Comparison of ENCODE assay signal across 9 cellular contexts in genomic region chr1:92476071-92476607, GRCh38. TPM values are rescaled to one million over a fixed set of nuclear protein-coding genes. Genes with fewer than 3 reads are reported as not detected.
DNase-seq lines count a peak whose midpoint lies in the region; ATAC-seq and TF ChIP-seq lines count a peak whose summit lies in the region.
"Had no signal": no experiment of that assay in that cellular context is flagged by ENCODE, and none has a peak within 500 bp of the region (broad histone marks: within the 10 kb centered on the region; RNA-seq: fewer than 3 reads in every experiment).

No MANE protein-coding gene starts in this region.

- peaks cover 61% of the 10 kb centered on the region for H3K4me1 ChIP-seq in CD8-positive, alpha-beta memory T cell (ENCODE audit: insufficient read depth, low read length)
- peaks cover 3% of the 10 kb centered on the region for H3K4me1 ChIP-seq in testis

- H3K9me3 Mint-ChIP-seq in CD8-positive, alpha-beta memory T cell: no peaks in the 10 kb centered on the region
- no peaks in the 10 kb centered on the region for H3K9me3 Mint-ChIP-seq in activated B cell treated with CpG ODN at 0.5 μM for 24 hours
- no peaks in the 10 kb centered on the region for H3K9me3 Mint-ChIP-seq in immature natural killer cell

- peak overlapping the region in 6 of 7 donors; percentile 15 to 76 (median 64) for H3K4me3 Mint-ChIP-seq in CD8-positive, alpha-beta memory T cell
- no peak overlapping the region for H3K4me3 Mint-ChIP-seq in activated B cell treated with CpG ODN at 0.5 μM for 24 hours
- H3K4me3 Mint-ChIP-seq in immature natural killer cell: peak overlapping the region in 3 of 5 donors; percentile 23 to 49 (median 41)

- 51 to 62% methylated on average over 6 to 11 of the region's 11 CpGs for WGBS in testis, 2 donors

- DNase-seq in CD8-positive, alpha-beta memory T cell: peak; percentile 51 to 86 (median 69)
- DNase-seq in activated B cell treated with CpG ODN at 0.5 μM for 24 hours (no peak), immature natural killer cell (peak in 1 of 3 donors; percentile 9), testis (no peak), substantia nigra (lab: John Stamatoyannopoulos, UW) (no peak), NK-92 (lab: John Stamatoyannopoulos, UW; ENCODE audit: unreplicated experiment) (no peak)

- no peaks in the 10 kb centered on the region for H3K27me3 ChIP-seq in CD8-positive, alpha-beta memory T cell (ENCODE audit: insufficient read depth, low read length, poor library complexity, severe bottlenecking)
- H3K27me3 ChIP-seq in testis: no peaks in the 10 kb centered on the region

- H3K36me3 Mint-ChIP-seq in CD8-positive, alpha-beta memory T cell: peaks cover 11 to 77% (median 16%) of the 10 kb centered on the region in 3 donors
- H3K36me3 Mint-ChIP-seq in activated B cell treated with CpG ODN at 0.5 μM for 24 hours (ENCODE audit: low read depth) (no peaks in the 10 kb centered on the region), immature natural killer cell (peaks cover 16 to 52% (median 26%) of the 10 kb centered on the region in 3 donors)

- peak overlapping the region; percentile 85 to 98 (median 96) for H3K27ac Mint-ChIP-seq in CD8-positive, alpha-beta memory T cell
- H3K27ac Mint-ChIP-seq in activated B cell treated with CpG ODN at 0.5 μM for 24 hours: no peak overlapping the region
- peak overlapping the region; percentile 32 to 84 (median 70) for H3K27ac Mint-ChIP-seq in immature natural killer cell

- TF ChIP-seq POLR2A in testis (IDR thresholded peaks at IDR 0.05): no peak

- POLR2A ChIA-PET in CD8-positive, alpha-beta memory T cell (lab: Charles Lee): interaction anchor here (0.6 to 3.3 kb wide), 2 partner anchors 10 to 11 kb away, joined by 10 to 26 read pairs; partner anchors contain the start of gene GFI1
- POLR2A ChIA-PET in activated B cell treated with CpG ODN at 0.5 μM for 24 hours (lab: Charles Lee): interaction anchor here (1.4 kb wide), 1 partner anchor 9 kb away, joined by 5 read pairs; no protein-coding TSS in a partner anchor

- H3K4me1 Mint-ChIP-seq in CD8-positive, alpha-beta memory T cell: peaks cover 65 to 86% (median 77%) of the 10 kb centered on the region in 3 donors
- H3K4me1 Mint-ChIP-seq in activated B cell treated with CpG ODN at 0.5 μM for 24 hours (peaks cover 17% of the 10 kb centered on the region), immature natural killer cell (peaks cover 51 to 79% of the 10 kb centered on the region in 2 donors)

- H3K36me3 ChIP-seq in CD8-positive, alpha-beta memory T cell (ENCODE audit: insufficient read depth, low read length): peaks cover 6% of the 10 kb centered on the region
- H3K36me3 ChIP-seq in testis (ENCODE audit: low read depth, missing control alignments): no peaks in the 10 kb centered on the region

- no peaks in the 10 kb centered on the region for H3K9me3 ChIP-seq in CD8-positive, alpha-beta memory T cell (ENCODE audit: low read length)
- H3K9me3 ChIP-seq in testis: no peaks in the 10 kb centered on the region

- H3K4me3 ChIP-seq in CD8-positive, alpha-beta memory T cell (ENCODE audit: low read length): no peak overlapping the region
- H3K4me3 ChIP-seq in testis: no peak overlapping the region

- ATAC-seq in HG02798 (IDR thresholded peaks at IDR 0.05; ENCODE audit: poor library complexity, unreplicated experiment) (peak; percentile 47), activated B cell treated with CpG ODN at 0.5 μM for 24 hours (ENCODE audit: low read depth) (peak; percentile 50), HG03039 (IDR thresholded peaks at IDR 0.05; ENCODE audit: unreplicated experiment) (no peak)
- ATAC-seq: left lobe of liver had no signal

- TF ChIP-seq CTCF in activated B cell treated with CpG ODN at 0.5 μM for 24 hours (IDR thresholded peaks at IDR 0.05): no peak
- no peak for TF ChIP-seq CTCF in testis (IDR thresholded peaks at IDR 0.05)

- CTCF ChIA-PET in CD8-positive, alpha-beta memory T cell (lab: Charles Lee): interaction anchor here (1.3 to 5.3 kb wide), 3 partner anchors 9 to 172 kb away, joined by 5 to 61 read pairs (median 7); partner anchors contain the start of gene GFI1
- CTCF ChIA-PET in activated B cell treated with CpG ODN at 0.5 μM for 24 hours (lab: Charles Lee): interaction anchor here (1.2 kb wide), 1 partner anchor 9 kb away, joined by 3 read pairs; no protein-coding TSS in a partner anchor

- peaks cover 0 to 5% of the 10 kb centered on the region in 2 donors for H3K27me3 Mint-ChIP-seq in CD8-positive, alpha-beta memory T cell
- no peaks in the 10 kb centered on the region for H3K27me3 Mint-ChIP-seq in activated B cell treated with CpG ODN at 0.5 μM for 24 hours
- H3K27me3 Mint-ChIP-seq in immature natural killer cell (ENCODE audit: low read depth in 3 of 3): peaks cover 6 to 12% (median 7%) of the 10 kb centered on the region in 3 donors

- peak overlapping the region; percentile 25 for H3K27ac ChIP-seq in CD8-positive, alpha-beta memory T cell (ENCODE audit: low read depth, low read length)
- no peak overlapping the region for H3K27ac ChIP-seq in testis
- H3K27ac ChIP-seq in substantia nigra (ENCODE audit: low read depth, low read length, poor library complexity, severe bottlenecking): no peak overlapping the region

- intact Hi-C loops in activated B cell treated with CpG ODN at 0.5 μM for 24 hours (cut with micrococcal nuclease) (loop anchor here (1.0 kb wide), 1 partner anchor 10 kb away; the partner anchor contains the start of gene GFI1), testis (cut with DNase I; ENCODE audit: low total_unique reads) (no loop called here)

RNA-seq across cellular contexts. Expression of gene GFI1, which starts 10.6 kb away (rescaled TPM):
- 10 to 100 TPM; 70.9 to 74.6 TPM for total RNA-seq in CD8-positive, alpha-beta memory T cell
- 26.0 TPM for polyA plus RNA-seq in CD8-positive, alpha-beta memory T cell
- 1.2 and 1.7 TPM in 2 replicates for total RNA-seq in activated B cell treated with CpG ODN at 0.5 μM for 24 hours
- polyA plus RNA-seq in immature natural killer cell: 10 to 100 TPM; 17.8 to 47.4 (median 27.2) TPM
- total RNA-seq in testis: 1 to 10 TPM; 3.1 to 4.0 TPM
- polyA plus RNA-seq in testis (ENCODE audit: insufficient read depth, low read depth, low replicate concordance): 1.3 TPM

Comparison
In these comparisons a context has a peak if more than half of its experiments do, and no peak if none do; other contexts are left out.
1. DNase-seq: peak in CD8-positive, alpha-beta memory T cell (5 of 5); none in activated B cell treated with CpG ODN at 0.5 μM for 24 hours (single experiment), testis (single experiment), substantia nigra (0 of 49) and NK-92 (single experiment).
2. RNA of gene GFI1, which starts 10.6 kb away (total RNA-seq): 70.9 to 74.6 TPM in CD8-positive, alpha-beta memory T cell; 3.1 to 4.0 TPM in testis and 1.2 to 1.7 TPM in activated B cell treated with CpG ODN at 0.5 μM for 24 hours; every median in the first group is over 10 times any median in the second.